Comparison of ENCODE assay signal across 7 cellular contexts in genomic region chr15:92906563-92907081, GRCh38. TPM values are rescaled to one million over a fixed set of nuclear protein-coding genes. Genes with fewer than 3 reads are reported as not detected.
DNase-seq lines count a peak whose midpoint lies in the region; ATAC-seq and TF ChIP-seq lines count a peak whose summit lies in the region.

No MANE protein-coding gene starts in this region.

- no peaks in the 10 kb centered on the region for H4K20me1 ChIP-seq in neural cell (ENCODE audit: insufficient read depth)

- TF ChIP-seq RAD21 in neural cell (conservative IDR thresholded peaks at IDR 0.05): no peak

- ATAC-seq in GM18519 (IDR thresholded peaks at IDR 0.05; ENCODE audit: low FRiP score, unreplicated experiment): peak; percentile 32
- ATAC-seq in HG02571 (IDR thresholded peaks at IDR 0.05; ENCODE audit: unreplicated experiment): peak; percentile 33
- ATAC-seq in RWPE2 (ENCODE audit: low read depth): peak; percentile 64

- H2AFZ ChIP-seq in neural cell (ENCODE audit: low read depth, low read length): no peak overlapping the region

- H3K27ac ChIP-seq in RWPE2 (ENCODE audit: poor library complexity, severe bottlenecking) (peak overlapping the region; percentile 91), coronary artery (peak overlapping the region; percentile 95 to 98), neural cell (ENCODE audit: low read length) (no peak overlapping the region)

- peaks cover 95% of the 10 kb centered on the region for H3K79me2 ChIP-seq in neural cell (replicated peaks; ENCODE audit: insufficient read depth, low read length)

- H3K4me1 ChIP-seq in RWPE2 (ENCODE audit: insufficient read depth, poor library complexity, severe bottlenecking): peaks cover 47% of the 10 kb centered on the region

- H3K9ac ChIP-seq in neural cell (ENCODE audit: low read length): no peak overlapping the region

- DNase-seq in RWPE2 (ENCODE audit: low spot score) (no peak), coronary artery (ENCODE audit: low spot score) (no peak), islet precursor cell (no peak), NCI-H1092 (lab: John Stamatoyannopoulos, UW) (no peak)

- H3K27me3 ChIP-seq in RWPE2 (ENCODE audit: insufficient read depth, poor library complexity, severe bottlenecking): no peaks in the 10 kb centered on the region
- H3K27me3 ChIP-seq in neural cell (ENCODE audit: insufficient read depth, low read depth, low read length): no peaks in the 10 kb centered on the region

- H3K9me2 ChIP-seq in neural cell (ENCODE audit: insufficient read depth, low read length): no peaks in the 10 kb centered on the region

- H3F3A ChIP-seq in neural cell (ENCODE audit: insufficient read depth, low read length, poor library complexity, severe bottlenecking): no peaks in the 10 kb centered on the region

- H3K9me3 ChIP-seq in RWPE2 (ENCODE audit: severe bottlenecking) (no peaks in the 10 kb centered on the region), neural cell (ENCODE audit: low read length) (no peaks in the 10 kb centered on the region)

- H3K4me3 ChIP-seq in RWPE2 (ENCODE audit: severe bottlenecking) (no peak overlapping the region), coronary artery (peak overlapping the region; percentile 70), neural cell (ENCODE audit: low read length) (peak overlapping the region; percentile 66)

- TF ChIP-seq CTCF in RWPE2 (IDR thresholded peaks at IDR 0.05; ENCODE audit: poor library complexity, severe bottlenecking): no peak
- TF ChIP-seq CTCF in coronary artery (IDR thresholded peaks at IDR 0.05): no peak
- no peak for TF ChIP-seq CTCF in neural cell (IDR thresholded peaks at IDR 0.05; ENCODE audit: poor library complexity, severe bottlenecking)

- H3K4me2 ChIP-seq in neural cell (ENCODE audit: low read length): no peak overlapping the region

- TF ChIP-seq EP300 in neural cell (conservative IDR thresholded peaks at IDR 0.05; ENCODE audit: poor library complexity, severe bottlenecking): no peak

- H3K36me3 ChIP-seq in RWPE2 (ENCODE audit: low read depth): peaks cover 78% of the 10 kb centered on the region
- H3K36me3 ChIP-seq in neural cell (ENCODE audit: insufficient read depth, low read length): no peaks in the 10 kb centered on the region

TF ChIP-seq in neural cell, 6 proteins besides CTCF, POLR2A, EP300 and RAD21:
- no peak for TF ChIP-seq REST (IDR thresholded peaks at IDR 0.05; ENCODE audit: borderline replicate concordance)

RNA-seq across cellular contexts. Expression of gene CHD2, which starts 6.5 kb away (rescaled TPM):
- 101 and 113 TPM in 2 replicates for polyA plus RNA-seq in neural cell
- polyA minus RNA-seq in neural cell: 222 and 250 TPM in 2 replicates
